29 cellular contexts compared by ENCODE assay signal in the genomic region with DNA sequence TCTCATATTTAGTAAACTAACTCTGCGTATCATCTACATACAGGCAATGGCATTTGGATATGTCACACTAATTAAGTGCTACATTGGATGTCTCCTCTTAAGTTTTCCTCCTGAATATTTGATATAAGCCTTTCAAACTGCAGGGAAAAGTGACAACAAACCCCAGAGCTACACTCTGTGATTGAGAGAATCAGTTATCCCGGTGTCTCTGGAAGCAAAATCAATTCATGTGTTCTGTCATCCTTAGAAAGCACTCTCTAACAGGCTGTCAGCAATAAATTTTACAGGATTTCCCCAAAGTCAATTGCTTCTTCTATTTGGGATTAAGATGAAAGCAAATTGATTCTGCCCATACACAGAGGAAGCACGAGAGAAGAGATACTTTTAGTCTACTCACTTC.
"Had no signal": no experiment of that assay in that cellular context is flagged by ENCODE, and none has a peak within 500 bp of the region (broad histone marks: within the 10 kb centered on the region; RNA-seq: fewer than 3 reads in every experiment).

No MANE protein-coding gene starts in this region.

- DNase-seq: activated B cell treated with CpG ODN at 0.5 μM for 24 hours; activated CD4-positive, alpha-beta memory T cell treated with anti-CD3 and anti-CD28 coated beads for 36 hours; activated CD4-positive, alpha-beta T cell treated with anti-CD3 and anti-CD28 coated beads for 4 hours; activated CD4-positive, alpha-beta T cell treated with anti-CD3 and anti-CD28 coated beads, Interleukin-2, amount 10 ng/mL, durations not matched to agents 24 days and 14 days; activated CD4-positive, alpha-beta T cell treated with anti-CD3 and anti-CD28 coated beads, Interleukin-2, amount 50 U/mL, for 1 hour; activated CD4-positive, alpha-beta T cell treated with anti-CD3 and anti-CD28 coated beads, Interleukin-2, amount 50 U/mL, for 4 hours; activated CD4-positive, CD25-positive, alpha-beta regulatory T cell treated with anti-CD3 and anti-CD28 coated beads, Interleukin-2, amount 50 U/mL, for 72 hours; activated CD8-positive, alpha-beta memory T cell treated with anti-CD3 and anti-CD28 coated beads, Interleukin-2, amount 50 U/mL, for 4 hours; activated CD8-positive, alpha-beta T cell treated with anti-CD3 and anti-CD28 coated beads for 36 hours; activated effector memory CD4-positive, alpha-beta T cell treated with anti-CD3 and anti-CD28 coated beads, Interleukin-2, amount 50 U/mL, for 16 hours; activated gamma-delta T cell treated with Interleukin-2 at 50 U/mL for 16 hours; activated naive CD4-positive, alpha-beta T cell treated with anti-CD3 and anti-CD28 coated beads, Interleukin-2, amount 10 ng/mL, durations not matched to agents 7 days and 5 days; activated naive CD4-positive, alpha-beta T cell treated with Interleukin-2 at 50 U/mL for 16 hours; activated naive CD8-positive, alpha-beta T cell treated with anti-CD3 and anti-CD28 coated beads, Interleukin-2, amount 10 ng/mL, durations not matched to agents 7 days and 5 days; activated naive CD8-positive, alpha-beta T cell treated with anti-CD3 and anti-CD28 coated beads, Interleukin-2, amount 50 U/mL, for 24 hours; activated T-cell treated with anti-CD3 and anti-CD28 coated beads for 4 hours; activated T-cell treated with anti-CD3 and anti-CD28 coated beads, Interleukin-2, amount 50 U/mL, for 1 hour; activated T-cell treated with anti-CD3 and anti-CD28 coated beads, Interleukin-2, amount 50 U/mL, for 4 hours; activated T-cell treated with anti-CD3 and anti-CD28 coated beads, Interleukin-2, amount 50 U/mL, for 72 hours; amygdala; anterior cingulate cortex; caudate nucleus; cerebellar nuclear complex; T-helper 2 cell; T-helper 9 cell had no signal

- H3K9me3 ChIP-seq: ascending aorta had no signal

- ATAC-seq: activated CD8-positive, alpha-beta T cell treated with anti-CD3 and anti-CD28 coated beads for 36 hours; activated naive CD8-positive, alpha-beta T cell treated with anti-CD3 and anti-CD28 coated beads, Interleukin-2, amount 50 U/mL, for 24 hours; activated T-cell treated with anti-CD3 and anti-CD28 coated beads, Interleukin-2, amount 50 U/mL, for 4 hours; activated T-cell treated with anti-CD3 and anti-CD28 coated beads, Interleukin-2, amount 50 U/mL, for 72 hours; activated T-helper 17 cell treated with anti-CD3 and anti-CD28 coated beads, Interleukin-2, amount 50 U/mL, for 72 hours had no signal

- H3K27me3 ChIP-seq: ascending aorta, cardiac muscle cell had no signal

- H3K4me3 ChIP-seq: ascending aorta, cardiac muscle cell had no signal

- H3K27ac ChIP-seq: ascending aorta, cardiac muscle cell, VCaP had no signal

- H3K36me3 ChIP-seq: ascending aorta, cardiac muscle cell had no signal
